Comparison of ENCODE assay signal across 24 cellular contexts in the genomic region with DNA sequence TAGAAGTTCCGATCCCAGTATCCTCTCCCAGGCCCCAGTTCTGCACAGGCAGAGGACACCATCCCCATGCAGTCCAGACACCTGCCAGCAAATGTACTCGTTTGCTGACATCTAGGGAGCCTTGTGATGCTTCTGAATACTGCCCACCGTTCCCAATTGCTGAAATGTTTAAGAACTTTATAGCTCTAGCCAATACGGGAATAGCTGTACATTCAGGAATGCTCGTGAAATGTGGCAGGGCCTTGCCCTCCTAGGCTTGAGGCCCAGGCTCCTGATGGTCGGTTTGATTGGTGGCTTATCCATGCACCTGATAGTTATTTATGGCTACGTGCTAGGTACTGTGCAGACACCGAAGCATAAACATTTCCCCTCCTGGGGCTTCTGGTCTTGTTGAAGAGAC.
"Had no signal": no experiment of that assay in that cellular context is flagged by ENCODE, and none has a peak within 500 bp of the region (broad histone marks: within the 10 kb centered on the region; RNA-seq: fewer than 3 reads in every experiment).

No MANE protein-coding gene starts in this region.

- H3K27ac Mint-ChIP-seq: activated CD4-positive, alpha-beta memory T cell treated with anti-CD3 and anti-CD28 coated beads for 36 hours; activated naive CD8-positive, alpha-beta T cell treated with anti-CD3 and anti-CD28 coated beads, Interleukin-2, amount 10 ng/mL, durations not matched to agents 7 days and 5 days; activated T-cell treated with anti-CD3 and anti-CD28 coated beads, Interleukin-2, amount 50 U/mL, for 72 hours; neural progenitor cell; stimulated activated naive B cell treated with anti-CD40 and anti-IgM and Interleukin-4, amounts not matched to agents 10 μg/mL and 1 μg/mL and 100 μg/mL, for 72 hours had no signal

- DNase-seq: activated CD4-positive, alpha-beta memory T cell treated with anti-CD3 and anti-CD28 coated beads for 36 hours; activated CD4-positive, alpha-beta T cell treated with anti-CD3 and anti-CD28 coated beads, Interleukin-2, amount 10 ng/mL, durations not matched to agents 24 days and 14 days; activated CD4-positive, CD25-positive, alpha-beta regulatory T cell treated with anti-CD3 and anti-CD28 coated beads, Interleukin-2, amount 50 U/mL, for 72 hours; activated effector memory CD4-positive, alpha-beta T cell treated with Interleukin-2 at 50 U/mL for 16 hours; activated naive CD4-positive, alpha-beta T cell treated with Interleukin-2 at 50 U/mL for 16 hours; activated naive CD8-positive, alpha-beta T cell treated with anti-CD3 and anti-CD28 coated beads, Interleukin-2, amount 10 ng/mL, durations not matched to agents 7 days and 5 days; activated T-cell treated with anti-CD3 and anti-CD28 coated beads, Interleukin-2, amount 50 U/mL, for 72 hours; amniotic stem cell; brain microvascular endothelial cell; dorsolateral prefrontal cortex; effector memory CD4-positive, alpha-beta T cell; kidney; midbrain; naive thymus-derived CD8-positive, alpha-beta T cell; occipital lobe; stimulated activated CD4-positive, alpha-beta T cell treated with anti-CD3 and anti-CD28 coated beads, Interleukin-15, amount 100 ng/mL, for 24 hours; stimulated activated CD4-positive, alpha-beta T cell treated with anti-CD3 and anti-CD28 coated beads, Interleukin-2, amount 100 ng/mL, for 24 hours; stimulated activated naive B cell treated with anti-CD40 and anti-IgM and Interleukin-4, amounts not matched to agents 10 μg/mL and 1 μg/mL and 100 μg/mL, for 72 hours; tibial artery had no signal

- H3K4me1 Mint-ChIP-seq: stimulated activated naive B cell treated with anti-CD40 and anti-IgM and Interleukin-4, amounts not matched to agents 10 μg/mL and 1 μg/mL and 100 μg/mL, for 72 hours had no signal

- H3K9me3 Mint-ChIP-seq: activated CD4-positive, alpha-beta memory T cell treated with anti-CD3 and anti-CD28 coated beads for 36 hours; activated CD4-positive, alpha-beta T cell treated with anti-CD3 and anti-CD28 coated beads, Interleukin-2, amount 10 ng/mL, durations not matched to agents 24 days and 14 days; activated naive CD8-positive, alpha-beta T cell treated with anti-CD3 and anti-CD28 coated beads, Interleukin-2, amount 10 ng/mL, durations not matched to agents 7 days and 5 days; activated T-cell treated with anti-CD3 and anti-CD28 coated beads, Interleukin-2, amount 50 U/mL, for 72 hours; naive thymus-derived CD8-positive, alpha-beta T cell; stimulated activated naive B cell treated with anti-CD40 and anti-IgM and Interleukin-4, amounts not matched to agents 10 μg/mL and 1 μg/mL and 100 μg/mL, for 72 hours had no signal

- H3K27me3 Mint-ChIP-seq: activated CD4-positive, alpha-beta memory T cell treated with anti-CD3 and anti-CD28 coated beads for 36 hours; activated CD4-positive, alpha-beta T cell treated with anti-CD3 and anti-CD28 coated beads, Interleukin-2, amount 10 ng/mL, durations not matched to agents 24 days and 14 days; activated naive CD8-positive, alpha-beta T cell treated with anti-CD3 and anti-CD28 coated beads, Interleukin-2, amount 10 ng/mL, durations not matched to agents 7 days and 5 days; naive thymus-derived CD8-positive, alpha-beta T cell; stimulated activated naive B cell treated with anti-CD40 and anti-IgM and Interleukin-4, amounts not matched to agents 10 μg/mL and 1 μg/mL and 100 μg/mL, for 72 hours had no signal

- H3K36me3 ChIP-seq: brain microvascular endothelial cell, gastroesophageal sphincter, neural progenitor cell, right atrium auricular region, suprapubic skin, tibial artery had no signal

- H3K36me3 Mint-ChIP-seq: stimulated activated naive B cell treated with anti-CD40 and anti-IgM and Interleukin-4, amounts not matched to agents 10 μg/mL and 1 μg/mL and 100 μg/mL, for 72 hours had no signal

- ATAC-seq: gastroesophageal sphincter; naive thymus-derived CD8-positive, alpha-beta T cell; stimulated activated naive B cell treated with anti-CD40 and anti-IgM and Interleukin-4, amounts not matched to agents 10 μg/mL and 1 μg/mL and 100 μg/mL, for 72 hours had no signal

- H3K9ac ChIP-seq: neural progenitor cell had no signal

- H3K27ac ChIP-seq: brain microvascular endothelial cell, coronary artery, gastroesophageal sphincter, neural progenitor cell, right atrium auricular region, suprapubic skin, tibial artery had no signal

- H3K4me3 Mint-ChIP-seq: activated CD4-positive, alpha-beta memory T cell treated with anti-CD3 and anti-CD28 coated beads for 36 hours; activated CD4-positive, alpha-beta T cell treated with anti-CD3 and anti-CD28 coated beads, Interleukin-2, amount 10 ng/mL, durations not matched to agents 24 days and 14 days; activated naive CD8-positive, alpha-beta T cell treated with anti-CD3 and anti-CD28 coated beads, Interleukin-2, amount 10 ng/mL, durations not matched to agents 7 days and 5 days; activated T-cell treated with anti-CD3 and anti-CD28 coated beads, Interleukin-2, amount 50 U/mL, for 72 hours; neural progenitor cell; stimulated activated naive B cell treated with anti-CD40 and anti-IgM and Interleukin-4, amounts not matched to agents 10 μg/mL and 1 μg/mL and 100 μg/mL, for 72 hours had no signal

- H3K4me3 ChIP-seq: coronary artery, dorsolateral prefrontal cortex, gastroesophageal sphincter, neural progenitor cell, right atrium auricular region, suprapubic skin, tibial artery had no signal

- H3K4me2 ChIP-seq: neural progenitor cell had no signal

- H3K4me1 ChIP-seq: neural progenitor cell, right atrium auricular region, suprapubic skin, tibial artery had no signal

- H3K9me3 ChIP-seq: gastroesophageal sphincter, right atrium auricular region, suprapubic skin, tibial artery had no signal

- H3K27me3 ChIP-seq: brain microvascular endothelial cell, dorsolateral prefrontal cortex, gastroesophageal sphincter, neural progenitor cell, right atrium auricular region, suprapubic skin, tibial artery had no signal

- H2AFZ ChIP-seq: neural progenitor cell had no signal
